In the genomic region with DNA sequence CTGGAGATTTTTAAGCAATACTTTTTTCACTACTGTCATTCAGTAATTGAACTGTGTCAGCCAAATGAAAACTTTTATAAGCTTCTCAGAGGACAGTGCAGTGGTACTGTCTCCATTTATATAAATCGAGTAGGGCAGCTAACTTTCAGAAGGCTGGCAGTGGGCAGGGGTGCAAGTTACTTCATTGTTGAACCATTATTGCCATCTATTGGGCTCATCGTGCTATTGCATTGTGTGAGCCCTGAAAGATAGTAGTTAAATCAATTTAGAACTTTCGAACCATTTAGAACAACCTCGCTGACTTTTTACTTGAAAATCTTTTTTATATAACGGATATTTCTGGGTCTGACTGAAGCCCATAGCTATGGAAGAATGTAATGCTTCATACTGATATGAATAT, we compare ENCODE assay signal across 8 cellular contexts.
A peak's percentile ranks its signal among the peaks of the same experiment; 100 is the strongest.
DNase-seq lines count a peak whose midpoint lies in the region; ATAC-seq and TF ChIP-seq lines count a peak whose summit lies in the region.

No MANE protein-coding gene starts in this region.

- H3K9me2 ChIP-seq in DOHH2 (replicated peaks; ENCODE audit: control insufficient read depth, low read length): no peaks in the 10 kb centered on the region

- TF ChIP-seq CTCF in DOHH2 (IDR thresholded peaks at IDR 0.05; ENCODE audit: low read depth, low read length, poor library complexity, severe bottlenecking): peak; percentile 76
- TF ChIP-seq CTCF in cardiac muscle cell (IDR thresholded peaks at IDR 0.05; ENCODE audit: low read depth, low read length): peak; percentile 78

- no peak overlapping the region for H3K4me3 ChIP-seq in DOHH2 (ENCODE audit: low read length)
- H3K4me3 ChIP-seq in cardiac muscle cell: no peak overlapping the region

- peak; percentile 55 for ATAC-seq in HG02798 (IDR thresholded peaks at IDR 0.05; ENCODE audit: poor library complexity, unreplicated experiment)
- ATAC-seq in HG03095 (IDR thresholded peaks at IDR 0.05; ENCODE audit: unreplicated experiment): no peak

- H3K36me3 Mint-ChIP-seq in activated CD4-positive, alpha-beta T cell treated with anti-CD3 and anti-CD28 coated beads, Interleukin-2, amount 10 ng/mL, durations not matched to agents 7 days and 5 days (ENCODE audit: low read depth): no peaks in the 10 kb centered on the region

- no peak overlapping the region for H3K27ac ChIP-seq in DOHH2 (ENCODE audit: low read depth, low read length)
- H3K27ac ChIP-seq in cardiac muscle cell: no peak overlapping the region

- CTCF ChIA-PET in activated CD4-positive, alpha-beta T cell treated with anti-CD3 and anti-CD28 coated beads, Interleukin-2, amount 10 ng/mL, durations not matched to agents 7 days and 5 days (lab: Charles Lee): interaction anchor here (1.0 to 1.7 kb wide), 3 partner anchors 23 to 785 kb away, joined by 3 to 7 read pairs (median 5); a partner anchor contains a TSS

- H3K9me3 ChIP-seq in DOHH2 (ENCODE audit: control insufficient read depth, insufficient read depth, low read length) (no peaks in the 10 kb centered on the region), cardiac muscle cell (ENCODE audit: low read depth) (no peaks in the 10 kb centered on the region)

- H3K4me2 ChIP-seq in DOHH2 (ENCODE audit: low read length): no peak overlapping the region

- no peaks in the 10 kb centered on the region for H3K4me1 Mint-ChIP-seq in activated CD4-positive, alpha-beta T cell treated with anti-CD3 and anti-CD28 coated beads, Interleukin-2, amount 10 ng/mL, durations not matched to agents 7 days and 5 days

- POLR2A ChIA-PET in activated CD4-positive, alpha-beta T cell treated with anti-CD3 and anti-CD28 coated beads, Interleukin-2, amount 10 ng/mL, durations not matched to agents 7 days and 5 days (lab: Charles Lee): no interaction called here

- no peak overlapping the region for H3K27ac Mint-ChIP-seq in activated CD4-positive, alpha-beta T cell treated with anti-CD3 and anti-CD28 coated beads, Interleukin-2, amount 10 ng/mL, durations not matched to agents 7 days and 5 days

- no peak overlapping the region for H3K4me3 Mint-ChIP-seq in activated CD4-positive, alpha-beta T cell treated with anti-CD3 and anti-CD28 coated beads, Interleukin-2, amount 10 ng/mL, durations not matched to agents 7 days and 5 days

- no peaks in the 10 kb centered on the region for H3K27me3 ChIP-seq in DOHH2 (ENCODE audit: control insufficient read depth, low read length)
- H3K27me3 ChIP-seq in cardiac muscle cell: no peaks in the 10 kb centered on the region

- H3K36me3 ChIP-seq in DOHH2 (ENCODE audit: control insufficient read depth, low read length) (no peaks in the 10 kb centered on the region), cardiac muscle cell (no peaks in the 10 kb centered on the region)

- DNase-seq in NCI-H2227 treated with DMSO at 0.1 percent for 48 hours (lab: John Stamatoyannopoulos, UW) (peak; percentile 46), cardiac muscle cell (ENCODE audit: low read depth in 1 of 2, low spot score in 1 of 2) (peak; percentile 72 to 77), renal cortical epithelial cell (ENCODE audit: low read depth) (peak; percentile 58), GOT3 (lab: John Stamatoyannopoulos, UW) (no peak)
- peak; percentile 37 for DNase-seq in activated CD4-positive, alpha-beta T cell treated with anti-CD3 and anti-CD28 coated beads, Interleukin-2, amount 10 ng/mL, durations not matched to agents 7 days and 5 days

- no peaks in the 10 kb centered on the region for H3K27me3 Mint-ChIP-seq in activated CD4-positive, alpha-beta T cell treated with anti-CD3 and anti-CD28 coated beads, Interleukin-2, amount 10 ng/mL, durations not matched to agents 7 days and 5 days

- no peaks in the 10 kb centered on the region for H4K20me1 ChIP-seq in DOHH2 (ENCODE audit: control insufficient read depth, insufficient read depth, low read depth, low read length)

- no peaks in the 10 kb centered on the region for H3K79me2 ChIP-seq in DOHH2 (ENCODE audit: control insufficient read depth, low read length)

- H3F3A ChIP-seq in DOHH2 (ENCODE audit: control insufficient read depth, insufficient read depth): no peaks in the 10 kb centered on the region

- no peaks in the 10 kb centered on the region for H3K9me3 Mint-ChIP-seq in activated CD4-positive, alpha-beta T cell treated with anti-CD3 and anti-CD28 coated beads, Interleukin-2, amount 10 ng/mL, durations not matched to agents 7 days and 5 days

- H3K4me1 ChIP-seq in DOHH2 (ENCODE audit: control insufficient read depth, low read length): no peaks in the 10 kb centered on the region
- no peaks in the 10 kb centered on the region for H3K4me1 ChIP-seq in cardiac muscle cell (ENCODE audit: low read depth)
